8 cellular contexts compared by ENCODE assay signal in the genomic region with DNA sequence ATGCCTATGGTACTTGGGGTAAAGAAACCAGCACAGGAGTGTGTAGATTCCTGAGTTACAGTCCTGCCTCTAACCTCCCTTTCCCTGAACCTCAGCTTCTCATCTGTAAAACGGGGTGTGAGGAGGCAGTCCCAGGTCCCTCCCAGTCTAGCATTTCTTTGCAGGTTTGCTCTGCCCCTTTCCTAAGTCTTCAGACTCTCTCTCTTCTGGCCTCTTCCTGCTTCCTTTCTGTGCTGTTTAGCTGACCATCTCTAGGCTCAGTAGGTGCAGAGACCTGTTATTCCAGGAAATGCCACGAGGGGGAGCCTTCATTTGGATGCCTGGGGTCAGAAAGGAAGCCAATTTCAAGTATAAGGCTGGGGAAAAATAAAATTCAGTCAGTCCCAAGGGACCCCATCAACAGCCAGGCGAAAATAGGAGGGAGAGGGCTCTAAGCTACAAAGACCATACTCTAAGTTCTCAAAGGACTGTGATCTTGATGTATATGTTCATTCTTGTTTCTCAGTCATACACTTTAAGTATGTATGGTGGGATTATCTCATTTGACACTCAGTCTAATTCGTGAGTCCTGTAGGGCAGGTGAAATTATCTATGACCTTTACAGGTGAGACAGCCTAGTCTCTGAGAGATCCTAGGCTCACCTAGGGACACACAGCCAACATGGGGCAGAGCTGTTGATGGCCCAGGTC.
DNase-seq lines count a peak whose midpoint lies in the region; ATAC-seq and TF ChIP-seq lines count a peak whose summit lies in the region.

No MANE protein-coding gene starts in this region.

- H3K36me3 Mint-ChIP-seq in T-helper 17 cell (ENCODE audit: low read depth), result no peaks in the 10 kb centered on the region

- ATAC-seq in T-helper 17 cell (peak; percentile 61), left ventricle myocardium superior (peak; percentile 26), HG02938 (IDR thresholded peaks at IDR 0.05; ENCODE audit: unreplicated experiment) (no peak)

- no peak overlapping the region for H3K4me3 Mint-ChIP-seq in T-helper 17 cell

- no peak for TF ChIP-seq POLR2A in sigmoid colon (IDR thresholded peaks at IDR 0.05)

- no peak for TF ChIP-seq EP300 in sigmoid colon (IDR thresholded peaks at IDR 0.05)

- H3K27ac Mint-ChIP-seq in T-helper 17 cell, result no peak overlapping the region

- H3K27ac ChIP-seq in sigmoid colon, result peak overlapping the region in 1 of 4 donors; percentile 9

- H3K4me1 ChIP-seq in sigmoid colon, result peaks cover 0 to 38% (median 29%) of the 10 kb centered on the region in 4 donors

- no peak overlapping the region for H3K4me3 ChIP-seq in sigmoid colon

- WGBS in sigmoid colon, 2 donors, result 6 to 9% methylated on average over 4 of the region's 4 CpGs

- H3K36me3 ChIP-seq in sigmoid colon, result no peaks in the 10 kb centered on the region

- intact Hi-C loops in left ventricle myocardium superior (cut with micrococcal nuclease), result no loop called here
- intact Hi-C loops in sigmoid colon (cut with DNase I), result loop anchor here (1.0 to 5.0 kb wide), 3 partner anchors 33 to 168 kb away; no protein-coding TSS in a partner anchor

- no peaks in the 10 kb centered on the region for H3K27me3 ChIP-seq in sigmoid colon

- H3K9me3 ChIP-seq in T-helper 17 cell (ENCODE audit: control insufficient read depth, low read length, poor library complexity, severe bottlenecking) (peaks cover 2% of the 10 kb centered on the region), sigmoid colon (no peaks in the 10 kb centered on the region)

- peaks cover 8% of the 10 kb centered on the region for H3K4me1 Mint-ChIP-seq in T-helper 17 cell

- DNase-seq in SIG-M5 treated with dmso at 0.1 percent for 504 hours (lab: John Stamatoyannopoulos, UW; ENCODE audit: unreplicated experiment) (peak; percentile 74), SIG-M5 (lab: John Stamatoyannopoulos, UW) (no peak), NCI-H1417 (lab: John Stamatoyannopoulos, UW) (peak; percentile 60 to 91 (median 86)), T-helper 17 cell (peak; percentile 47 to 75 (median 53)), amniotic epithelial cell (ENCODE audit: low read depth) (peak; percentile 58), left ventricle myocardium superior (peak; percentile 76), sigmoid colon (peak; percentile 90)

- peak; percentile 65 to 93 (median 88) for TF ChIP-seq CTCF in sigmoid colon (IDR thresholded peaks at IDR 0.05)

- H3K27me3 Mint-ChIP-seq in T-helper 17 cell, result peaks cover 30% of the 10 kb centered on the region
